1 cellular context compared by ENCODE assay signal in the genomic region with DNA sequence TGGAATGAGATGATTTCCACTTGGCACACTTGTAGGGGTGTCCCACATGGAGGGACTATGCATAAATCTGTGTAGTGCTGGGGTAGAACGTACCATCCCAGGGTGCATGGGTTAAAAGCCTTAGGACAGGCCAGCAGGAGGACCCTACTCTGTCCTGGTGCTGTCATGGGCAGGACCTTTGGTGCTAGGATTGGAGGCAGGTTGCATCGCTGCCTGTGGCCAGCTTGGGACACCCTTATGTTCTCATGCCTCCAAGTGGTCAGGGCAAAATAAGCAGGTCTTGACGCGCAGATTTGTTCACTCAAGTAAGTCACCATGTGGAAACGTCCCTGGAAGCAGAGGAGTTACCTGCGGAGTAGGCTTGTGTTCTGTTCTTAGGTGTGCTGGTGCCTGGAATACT.
A peak's percentile ranks its signal among the peaks of the same experiment; 100 is the strongest.
TF ChIP-seq lines count a peak whose summit lies in the region.

No MANE protein-coding gene starts in this region.

TF ChIP-seq in HepG2, 621 proteins besides CTCF, POLR2A, EP300 and RAD21:
- TF ChIP-seq KLF15 (CRISPR knock-in tag; IDR thresholded peaks at IDR 0.05; ENCODE audit: borderline replicate concordance) (no peak), SMAD9 (CRISPR knock-in tag; IDR thresholded peaks at IDR 0.05) (no peak), STAG1 (CRISPR knock-in tag; IDR thresholded peaks at IDR 0.05) (peak; percentile 11; the same call in 1 of the 2 replicates), ZNF30 (CRISPR knock-in tag; IDR thresholded peaks at IDR 0.05) (no peak), IKZF1 (IDR thresholded peaks at IDR 0.05) (no peak)
